Comparison of ENCODE assay signal across 14 cellular contexts in the genomic region with DNA sequence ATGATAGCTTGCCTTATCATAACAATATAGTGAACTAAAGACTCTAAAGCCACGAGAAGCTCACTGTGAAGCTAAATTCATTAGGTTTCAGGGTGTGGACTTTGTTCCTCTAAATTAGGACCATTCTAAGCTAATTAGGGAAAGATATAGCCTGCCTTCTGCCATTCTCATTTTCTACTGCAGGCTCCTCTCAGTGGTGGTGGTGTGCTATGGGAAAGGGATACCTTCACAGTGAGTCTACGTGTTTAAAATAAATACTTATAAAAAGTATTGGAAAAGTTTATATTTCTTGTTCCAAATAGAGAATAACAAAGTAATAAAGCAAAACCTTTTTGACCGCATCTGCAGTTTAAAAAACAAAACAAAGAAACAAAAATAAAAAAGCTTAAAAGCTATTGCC.
DNase-seq lines count a peak whose midpoint lies in the region; ATAC-seq and TF ChIP-seq lines count a peak whose summit lies in the region.
"Had no signal": no experiment of that assay in that cellular context is flagged by ENCODE, and none has a peak within 500 bp of the region (broad histone marks: within the 10 kb centered on the region; RNA-seq: fewer than 3 reads in every experiment).

No MANE protein-coding gene starts in this region.

- no peak overlapping the region for H3K14ac ChIP-seq in mesenchymal stem cell (ENCODE audit: low read length in 2 of 2)

- no peaks in the 10 kb centered on the region for H3K79me1 ChIP-seq in mesenchymal stem cell (replicated peaks; ENCODE audit: low read length, poor library complexity, severe bottlenecking)

- no peak overlapping the region for H3K9ac ChIP-seq in Loucy (ENCODE audit: low read depth, low read length, poor library complexity, severe bottlenecking)
- H3K9ac ChIP-seq in mesenchymal stem cell (ENCODE audit: low read length), result peak overlapping the region; percentile 53

- DNase-seq in mesenchymal stem cell, result no peak
- DNase-seq in T-helper 17 cell, result no peak
- no peak for DNase-seq in activated effector memory CD4-positive, alpha-beta T cell treated with Interleukin-2 at 50 U/mL for 16 hours
- DNase-seq in AG20443 (ENCODE audit: low spot score), result no peak
- DNase-seq: C1 segment of cervical spinal cord; DMS 273 treated with DMSO at 0.1 percent for 48 hours; NCI-H1092; NCI-H2227 treated with DMSO at 0.1 percent for 48 hours; NCI-H524 treated with DMSO at 0.1 percent for 48 hours; NK-92 treated with Interleukin-12 subunit alpha and Interleukin-12 subunit beta, amount 100 ng/mL, for 24 hours; PC-3 had no signal

- H3K4me1 ChIP-seq in Loucy (ENCODE audit: insufficient read depth, low read length, poor library complexity, severe bottlenecking) (no peaks in the 10 kb centered on the region), mesenchymal stem cell (ENCODE audit: control insufficient read depth, insufficient read depth, low read depth, low read length) (peaks cover 2% of the 10 kb centered on the region)

- no peak overlapping the region for H2BK5ac ChIP-seq in mesenchymal stem cell (ENCODE audit: low read depth, low read length, poor library complexity, severe bottlenecking)

- H3K36me3 ChIP-seq in Loucy (ENCODE audit: insufficient read depth, low read length) (no peaks in the 10 kb centered on the region), mesenchymal stem cell (ENCODE audit: control insufficient read depth in 1 of 2, insufficient read depth in 2 of 2, low read depth in 1 of 2, low read length in 2 of 2) (no peaks in the 10 kb centered on the region)

- H4K8ac ChIP-seq in mesenchymal stem cell (ENCODE audit: low read length), result no peak overlapping the region

- H3K4ac ChIP-seq in mesenchymal stem cell (ENCODE audit: low read depth in 1 of 2, low read length in 2 of 2), result no peak overlapping the region

- H3K9me3 ChIP-seq in Loucy (ENCODE audit: insufficient read depth, low read depth, low read length) (no peaks in the 10 kb centered on the region), mesenchymal stem cell (ENCODE audit: control insufficient read depth, low read length) (no peaks in the 10 kb centered on the region), T-helper 17 cell (ENCODE audit: control insufficient read depth, low read length, poor library complexity, severe bottlenecking) (no peaks in the 10 kb centered on the region)

- no peaks in the 10 kb centered on the region for H3K4me1 Mint-ChIP-seq in T-helper 17 cell

- ATAC-seq in T-helper 17 cell (no peak), HG02938 (IDR thresholded peaks at IDR 0.05; ENCODE audit: unreplicated experiment) (no peak)
- ATAC-seq: PC-3 had no signal

- H3K9me2 ChIP-seq in Loucy (replicated peaks; ENCODE audit: low read depth, low read length), result no peaks in the 10 kb centered on the region

- H4K91ac ChIP-seq in mesenchymal stem cell (ENCODE audit: low read length), result no peak overlapping the region

- no peaks in the 10 kb centered on the region for H3K79me2 ChIP-seq in Loucy (ENCODE audit: insufficient read depth, low read length)

- 78% methylated on average over 1 of the region's 3 CpGs for WGBS in mesenchymal stem cell

- no peak overlapping the region for H3K4me3 ChIP-seq in Loucy (ENCODE audit: low read length, poor library complexity, severe bottlenecking)
- H3K4me3 ChIP-seq in mesenchymal stem cell (ENCODE audit: insufficient read depth in 1 of 2, low read depth in 1 of 2, low read length in 2 of 2), result peak overlapping the region in 1 of 2 experiments; percentile 34

- H3K18ac ChIP-seq in mesenchymal stem cell (ENCODE audit: low read depth in 1 of 2, low read length in 2 of 2), result no peak overlapping the region

- no peak overlapping the region for H2BK120ac ChIP-seq in mesenchymal stem cell (ENCODE audit: low read depth, low read length)

- peak overlapping the region; percentile 72; the same call in 1 of the 2 replicates for H2AFZ ChIP-seq in Loucy (ENCODE audit: low read length)
- no peak overlapping the region for H2AFZ ChIP-seq in mesenchymal stem cell (ENCODE audit: low read depth, low read length)

- H3K27me3 Mint-ChIP-seq in T-helper 17 cell, result no peaks in the 10 kb centered on the region

- H2AK5ac ChIP-seq in mesenchymal stem cell (ENCODE audit: low read length, severe bottlenecking), result no peak overlapping the region

- no peak overlapping the region for H2BK12ac ChIP-seq in mesenchymal stem cell (ENCODE audit: low read length in 2 of 2)

- H3K4me2 ChIP-seq in Loucy (ENCODE audit: low read depth, low read length, poor library complexity, severe bottlenecking), result peak overlapping the region; percentile 37
- no peak overlapping the region for H3K4me2 ChIP-seq in mesenchymal stem cell (ENCODE audit: low read length, poor library complexity, severe bottlenecking)

- TF ChIP-seq CTCF in Loucy (conservative IDR thresholded peaks at IDR 0.05; ENCODE audit: low read length), result no peak
- no peak for TF ChIP-seq CTCF in VCaP (conservative IDR thresholded peaks at IDR 0.05)

- H3K27ac Mint-ChIP-seq in T-helper 17 cell, result no peak overlapping the region

- H3K23ac ChIP-seq in mesenchymal stem cell (ENCODE audit: low read length in 2 of 2), result no peak overlapping the region

- peak overlapping the region; percentile 64 for H3K27ac ChIP-seq in VCaP
- no peak overlapping the region for H3K27ac ChIP-seq in mesenchymal stem cell (ENCODE audit: low read length, poor library complexity, severe bottlenecking)

- no peaks in the 10 kb centered on the region for H3K27me3 ChIP-seq in Loucy (ENCODE audit: insufficient read depth, low read length, poor library complexity, severe bottlenecking)
- no peaks in the 10 kb centered on the region for H3K27me3 ChIP-seq in mesenchymal stem cell (ENCODE audit: control insufficient read depth in 1 of 2, insufficient read depth in 1 of 2, low read length in 2 of 2)

- no peaks in the 10 kb centered on the region for H3K36me3 Mint-ChIP-seq in T-helper 17 cell (ENCODE audit: low read depth)

- H3F3A ChIP-seq in Loucy (ENCODE audit: low read depth), result no peaks in the 10 kb centered on the region

- H4K20me1 ChIP-seq in Loucy (ENCODE audit: insufficient read depth, low read length, poor library complexity, severe bottlenecking), result no peaks in the 10 kb centered on the region

- H3K4me3 Mint-ChIP-seq in T-helper 17 cell, result no peak overlapping the region

- no peak overlapping the region for H2BK15ac ChIP-seq in mesenchymal stem cell (ENCODE audit: low read depth, poor library complexity, severe bottlenecking)
